Comparison of ENCODE assay signal across 1 cellular context in the genomic region with DNA sequence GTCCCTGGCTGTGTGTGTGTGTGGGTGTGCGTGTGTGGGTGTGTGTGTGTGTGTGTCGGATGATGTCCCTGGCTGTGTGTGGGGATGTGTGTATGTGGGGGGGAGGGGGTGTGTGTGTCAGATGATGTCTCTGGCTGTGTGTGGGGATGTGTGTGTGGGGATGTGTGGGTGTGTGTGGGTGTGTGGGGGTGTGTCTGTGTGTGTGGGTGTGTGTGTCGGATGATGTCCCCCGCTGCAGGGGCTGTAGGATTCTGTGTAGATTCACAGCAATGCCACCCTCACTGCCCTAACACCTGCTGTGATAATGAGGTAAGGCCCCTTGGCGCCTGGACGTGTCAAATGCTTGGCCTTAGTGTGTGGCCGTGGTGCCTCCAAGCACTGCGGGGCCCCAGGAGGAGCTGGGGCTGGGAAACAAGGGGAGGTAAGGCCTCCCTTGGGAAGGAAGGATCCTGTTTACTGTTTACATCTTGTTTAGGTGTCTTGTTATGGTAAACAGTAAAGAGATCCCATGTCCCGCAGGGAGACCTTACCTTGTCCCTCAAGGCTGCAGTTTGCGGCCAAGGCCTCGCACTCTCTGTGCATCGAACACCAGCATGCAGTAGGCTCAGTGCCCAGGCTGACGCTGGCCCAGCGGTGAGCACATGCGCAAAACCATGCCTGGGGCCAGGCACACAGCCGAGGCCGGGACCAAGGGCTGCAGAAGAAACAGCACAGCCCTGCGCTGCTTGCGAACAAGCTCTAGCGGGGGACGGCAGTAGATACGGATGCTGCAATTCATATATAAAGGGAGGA.
A peak's percentile ranks its signal among the peaks of the same experiment; 100 is the strongest.
TF ChIP-seq lines count a peak whose summit lies in the region.

No MANE protein-coding gene starts in this region.

TF ChIP-seq in K562, 482 proteins besides CTCF, POLR2A, EP300 and RAD21:
- peak; percentile 83 for TF ChIP-seq EGR1 (conservative IDR thresholded peaks at IDR 0.05)
- TF ChIP-seq, protein P1, sequence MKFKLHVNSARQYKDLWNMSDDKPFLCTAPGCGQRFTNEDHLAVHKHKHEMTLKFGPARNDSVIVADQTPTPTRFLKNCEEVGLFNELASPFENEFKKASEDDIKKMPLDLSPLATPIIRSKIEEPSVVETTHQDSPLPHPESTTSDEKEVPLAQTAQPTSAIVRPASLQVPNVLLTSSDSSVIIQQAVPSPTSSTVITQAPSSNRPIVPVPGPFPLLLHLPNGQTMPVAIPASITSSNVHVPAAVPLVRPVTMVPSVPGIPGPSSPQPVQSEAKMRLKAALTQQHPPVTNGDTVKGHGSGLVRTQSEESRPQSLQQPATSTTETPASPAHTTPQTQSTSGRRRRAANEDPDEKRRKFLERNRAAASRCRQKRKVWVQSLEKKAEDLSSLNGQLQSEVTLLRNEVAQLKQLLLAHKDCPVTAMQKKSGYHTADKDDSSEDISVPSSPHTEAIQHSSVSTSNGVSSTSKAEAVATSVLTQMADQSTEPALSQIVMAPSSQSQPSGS (CRISPR knock-in tag; IDR thresholded peaks at IDR 0.05): no peak
